ENCODE assay signal across 15 cellular contexts in the genomic region with DNA sequence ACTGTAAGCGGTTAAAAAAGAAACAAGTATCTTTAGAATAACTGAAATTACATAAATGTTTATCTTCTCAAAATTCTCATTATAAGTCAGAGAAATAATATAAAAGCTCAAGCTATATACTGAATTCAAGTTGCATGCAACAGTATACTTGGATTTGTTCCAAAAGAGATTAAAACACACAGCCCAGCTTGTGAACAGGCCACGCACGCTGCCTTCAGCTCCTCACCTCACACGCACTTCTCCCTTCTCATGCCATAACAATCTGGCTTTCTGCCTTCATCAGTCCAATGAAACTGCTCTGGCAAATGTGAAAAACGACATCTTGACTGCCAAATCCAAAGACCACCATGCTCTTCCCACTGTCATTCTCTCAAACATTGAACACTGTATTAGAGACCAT. TPM values are rescaled to one million over a fixed set of nuclear protein-coding genes. Genes with fewer than 3 reads are reported as not detected.
DNase-seq lines count a peak whose midpoint lies in the region; ATAC-seq and TF ChIP-seq lines count a peak whose summit lies in the region.
"Had no signal": no experiment of that assay in that cellular context is flagged by ENCODE, and none has a peak within 500 bp of the region (broad histone marks: within the 10 kb centered on the region; RNA-seq: fewer than 3 reads in every experiment).

No MANE protein-coding gene starts in this region.

- H3K27me3 ChIP-seq in neutrophil = no peaks in the 10 kb centered on the region

- no peak overlapping the region for H3K4me3 Mint-ChIP-seq in activated T-helper 17 cell treated with anti-CD3 and anti-CD28 coated beads, Interleukin-2, amount 50 U/mL, for 72 hours
- H3K4me3 Mint-ChIP-seq: activated CD8-positive, alpha-beta T cell treated with anti-CD3 and anti-CD28 coated beads, Interleukin-2, amount 10 ng/mL, durations not matched to agents 7 days and 5 days; mesothelial cell of epicardium had no signal

- peaks cover 0 to 11% of the 10 kb centered on the region in 2 experiments for H3K4me1 ChIP-seq in neutrophil (ENCODE audit: control insufficient read depth in 1 of 2, insufficient read depth in 1 of 2, low read depth in 1 of 2, low read length in 1 of 2)

- peaks cover 46% of the 10 kb centered on the region for H3K36me3 Mint-ChIP-seq in activated T-helper 17 cell treated with anti-CD3 and anti-CD28 coated beads, Interleukin-2, amount 50 U/mL, for 72 hours (ENCODE audit: low read depth)

- TF ChIP-seq CTCF in fibroblast of pulmonary artery (IDR thresholded peaks at IDR 0.05; ENCODE audit: low read length, missing control alignments) = no peak
- no peak for TF ChIP-seq CTCF in neutrophil (IDR thresholded peaks at IDR 0.05)

- H3K4me3 ChIP-seq in fibroblast of pulmonary artery (replicated peaks; ENCODE audit: low read depth, low read length) (no peak overlapping the region), neutrophil (ENCODE audit: low read depth in 1 of 2, low read length in 1 of 2) (no peak overlapping the region)

- H3K9me3 Mint-ChIP-seq in activated T-helper 17 cell treated with anti-CD3 and anti-CD28 coated beads, Interleukin-2, amount 50 U/mL, for 72 hours = no peaks in the 10 kb centered on the region
- H3K9me3 Mint-ChIP-seq: mesothelial cell of epicardium had no signal

- H3K36me3 ChIP-seq in neutrophil = peaks cover 61% of the 10 kb centered on the region

- H3K27me3 Mint-ChIP-seq in activated T-helper 17 cell treated with anti-CD3 and anti-CD28 coated beads, Interleukin-2, amount 50 U/mL, for 72 hours = no peaks in the 10 kb centered on the region

- H3K4me1 Mint-ChIP-seq in activated T-helper 17 cell treated with anti-CD3 and anti-CD28 coated beads, Interleukin-2, amount 50 U/mL, for 72 hours = no peaks in the 10 kb centered on the region
- H3K4me1 Mint-ChIP-seq: mesothelial cell of epicardium had no signal

- H3K27ac Mint-ChIP-seq in activated T-helper 17 cell treated with anti-CD3 and anti-CD28 coated beads, Interleukin-2, amount 50 U/mL, for 72 hours = no peak overlapping the region
- H3K27ac Mint-ChIP-seq: activated CD8-positive, alpha-beta T cell treated with anti-CD3 and anti-CD28 coated beads, Interleukin-2, amount 10 ng/mL, durations not matched to agents 7 days and 5 days; mesothelial cell of epicardium had no signal

- ATAC-seq in GM21367 (IDR thresholded peaks at IDR 0.05; ENCODE audit: unreplicated experiment) (no peak), GM21723 (IDR thresholded peaks at IDR 0.05; ENCODE audit: unreplicated experiment) (no peak), GM21825 (IDR thresholded peaks at IDR 0.05; ENCODE audit: unreplicated experiment) (no peak)
- no peak for ATAC-seq in activated T-helper 17 cell treated with anti-CD3 and anti-CD28 coated beads, Interleukin-2, amount 50 U/mL, for 72 hours (replicated peaks)
- ATAC-seq: activated CD8-positive, alpha-beta T cell treated with anti-CD3 and anti-CD28 coated beads, Interleukin-2, amount 10 ng/mL, durations not matched to agents 7 days and 5 days had no signal

- H3K27ac ChIP-seq in neutrophil = peak overlapping the region; percentile 57

- H3K9me3 ChIP-seq in neutrophil = no peaks in the 10 kb centered on the region

- DNase-seq in AG20443 (ENCODE audit: low spot score) (peak; percentile 22), NCI-H82 (lab: John Stamatoyannopoulos, UW) (peak; percentile 74), fibroblast of pulmonary artery (ENCODE audit: low read depth) (peak; percentile 74)
- DNase-seq: activated CD8-positive, alpha-beta T cell treated with anti-CD3 and anti-CD28 coated beads, Interleukin-2, amount 10 ng/mL, durations not matched to agents 7 days and 5 days; activated effector memory CD4-positive, alpha-beta T cell treated with anti-CD3 and anti-CD28 coated beads, Interleukin-2, amount 50 U/mL, for 16 hours; DMS79; NCI-H1930; nucleus accumbens; stimulated activated CD4-positive, alpha-beta T cell treated with anti-CD3 and anti-CD28 coated beads, Interleukin-12 subunit alpha, Interleukin-12 subunit beta, amount 100 ng/mL, for 4 hours had no signal

RNA-seq across cellular contexts. Expression of gene ATP6V1E1, which starts 22.1 kb away (rescaled TPM):
- 10 to 100 TPM; 73.2 to 97.1 TPM for total RNA-seq in activated T-helper 17 cell treated with anti-CD3 and anti-CD28 coated beads, Interleukin-2, amount 50 U/mL, for 72 hours

RNA-seq across cellular contexts. Expression of gene BCL2L13, which starts 32.1 kb away (rescaled TPM):
- 10 to 100 TPM; 25.1 to 31.4 TPM for total RNA-seq in activated T-helper 17 cell treated with anti-CD3 and anti-CD28 coated beads, Interleukin-2, amount 50 U/mL, for 72 hours

RNA-seq across cellular contexts. Expression of gene SLC25A18, which starts 43.2 kb away (rescaled TPM):
- not detected for total RNA-seq in activated T-helper 17 cell treated with anti-CD3 and anti-CD28 coated beads, Interleukin-2, amount 50 U/mL, for 72 hours
- total RNA-seq: activated CD8-positive, alpha-beta T cell treated with anti-CD3 and anti-CD28 coated beads, Interleukin-2, amount 10 ng/mL, durations not matched to agents 7 days and 5 days had no signal

Comparison
In these comparisons a context has a peak if more than half of its experiments do, and no peak if none do; other contexts are left out.
1. DNase-seq: peak in every context shown above with its lines; median percentile 74 in NCI-H82; 74 in fibroblast of pulmonary artery; 22 in AG20443.